Comparison of ENCODE assay signal across 8 cellular contexts in the genomic region with DNA sequence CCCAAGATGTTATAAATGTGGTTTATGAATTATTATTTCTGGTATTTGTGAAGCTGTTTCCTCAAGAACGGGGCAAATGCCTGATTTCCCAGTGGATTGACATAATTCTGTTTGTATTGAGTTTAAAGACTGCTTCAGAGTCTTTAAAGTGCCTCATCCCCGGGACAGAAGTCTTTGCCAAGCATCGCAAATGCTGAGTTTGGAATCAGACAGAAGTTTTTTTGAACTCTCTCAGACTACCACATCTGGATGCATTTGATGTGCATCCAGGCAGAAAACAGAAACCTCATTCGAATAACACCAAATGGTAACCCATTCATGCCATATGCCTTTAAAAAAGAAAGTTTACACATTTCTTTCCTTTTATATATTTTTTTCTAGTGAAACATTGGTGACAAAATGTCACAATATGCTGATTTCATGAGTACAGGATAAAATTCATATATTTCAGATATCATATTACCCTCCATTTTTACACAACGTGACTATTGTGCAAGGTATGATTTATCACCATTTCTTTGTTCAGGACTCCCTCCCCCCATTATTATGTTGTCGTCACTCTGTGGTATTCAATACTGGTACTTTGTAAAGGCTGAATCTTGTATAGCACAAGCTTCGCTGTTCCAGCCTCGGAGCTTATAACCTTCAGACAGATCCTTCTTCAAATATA.
A peak's percentile ranks its signal among the peaks of the same experiment; 100 is the strongest.
DNase-seq lines count a peak whose midpoint lies in the region; ATAC-seq, FAIRE-seq and TF ChIP-seq lines count a peak whose summit lies in the region.
"Had no signal": no experiment of that assay in that cellular context is flagged by ENCODE, and none has a peak within 500 bp of the region (broad histone marks: within the 10 kb centered on the region; RNA-seq: fewer than 3 reads in every experiment).

No MANE protein-coding gene starts in this region.

- no peaks in the 10 kb centered on the region for H3K27me3 ChIP-seq in pancreas

- intact Hi-C loops in pancreas (cut with DNase I): no loop called here

- no peak for FAIRE-seq in pancreas (lab: Jason Lieb, UNC)

- DNase-seq in NCI-H1694 treated with DMSO at 0.1 percent for 48 hours (lab: John Stamatoyannopoulos, UW): peak; percentile 71
- DNase-seq in cardiac fibroblast (ENCODE audit: low read depth in 2 of 2): peak; percentile 52 to 71
- no peak for DNase-seq in pancreas
- DNase-seq in T1000 (lab: John Stamatoyannopoulos, UW): no peak
- DNase-seq in OCI-M2 (lab: John Stamatoyannopoulos, UW; ENCODE audit: unreplicated experiment): no peak

- 26 to 29% methylated on average over 8 of the region's 8 CpGs for WGBS in pancreas, 2 donors

- H3K9me3 ChIP-seq in pancreas: no peaks in the 10 kb centered on the region
- H3K9me3 ChIP-seq: neutrophil had no signal

- TF ChIP-seq CTCF in cardiac fibroblast (IDR thresholded peaks at IDR 0.05; ENCODE audit: low read depth, low read length) (no peak), pancreas (IDR thresholded peaks at IDR 0.05) (no peak)

- no peaks in the 10 kb centered on the region for H3K36me3 ChIP-seq in pancreas
- H3K36me3 ChIP-seq: neutrophil had no signal

- peak; percentile 3 for ATAC-seq in GM18868 (IDR thresholded peaks at IDR 0.05; ENCODE audit: unreplicated experiment)
- peak; percentile 4 to 51 (median 22) for ATAC-seq in pancreas
- ATAC-seq in GM19351 (IDR thresholded peaks at IDR 0.05; ENCODE audit: unreplicated experiment): no peak

- peaks cover 30 to 69% (median 39%) of the 10 kb centered on the region in 3 donors for H3K4me1 ChIP-seq in pancreas

- H3K27ac ChIP-seq in pancreas: peak overlapping the region; percentile 24 to 83 (median 56)
- H3K27ac ChIP-seq: neutrophil had no signal

- H3K4me3 ChIP-seq in cardiac fibroblast (replicated peaks in 1 of 2; ENCODE audit: low read depth in 2 of 2, low read length in 2 of 2) (peak overlapping the region in 1 of 2 donors; percentile 4), pancreas (peak overlapping the region in 2 of 4 donors; percentile 8 to 22)

Comparison
In these comparisons a context has a peak if more than half of its experiments do, and no peak if none do; other contexts are left out.
1. DNase-seq: peak in NCI-H1694 treated with DMSO at 0.1 percent for 48 hours (single experiment) and cardiac fibroblast (2 of 2); none in pancreas (0 of 6), T1000 (single experiment) and OCI-M2 (single experiment).